Comparison of ENCODE assay signal across 16 cellular contexts in genomic region chr4:41613782-41614181, GRCh38.
DNase-seq lines count a peak whose midpoint lies in the region; ATAC-seq and TF ChIP-seq lines count a peak whose summit lies in the region.
"Had no signal": no experiment of that assay in that cellular context is flagged by ENCODE, and none has a peak within 500 bp of the region (broad histone marks: within the 10 kb centered on the region; RNA-seq: fewer than 3 reads in every experiment).

No MANE protein-coding gene starts in this region.

- H4K20me1 ChIP-seq in neural cell (ENCODE audit: insufficient read depth): no peaks in the 10 kb centered on the region

- TF ChIP-seq RAD21 in neural cell (conservative IDR thresholded peaks at IDR 0.05): no peak

- no peak overlapping the region for H2AFZ ChIP-seq in neural cell (ENCODE audit: low read depth, low read length)

- TF ChIP-seq POLR2A in transverse colon (IDR thresholded peaks at IDR 0.05): no peak

- H3K4me3 ChIP-seq in SJSA1: peak overlapping the region; percentile 22
- H3K4me3 ChIP-seq in left ventricle myocardium inferior: peak overlapping the region; percentile 47
- H3K4me3 ChIP-seq in neural cell (ENCODE audit: low read length): peak overlapping the region; percentile 53
- peak overlapping the region in 2 of 4 donors; percentile 15 to 23 for H3K4me3 ChIP-seq in transverse colon
- H3K4me3 ChIP-seq: MG63, skin epidermis had no signal

- peak overlapping the region; percentile 49 for H3K4me2 ChIP-seq in neural cell (ENCODE audit: low read length)

- TF ChIP-seq CTCF in left ventricle myocardium inferior (IDR thresholded peaks at IDR 0.05; ENCODE audit: borderline replicate concordance) (no peak), neural cell (IDR thresholded peaks at IDR 0.05; ENCODE audit: poor library complexity, severe bottlenecking) (no peak), transverse colon (IDR thresholded peaks at IDR 0.05) (no peak), GM20000 (IDR thresholded peaks at IDR 0.05; ENCODE audit: extremely low read depth, missing control alignments) (no peak)

- H3K27me3 ChIP-seq in SJSA1 (replicated peaks) (no peaks in the 10 kb centered on the region), left ventricle myocardium inferior (ENCODE audit: low read depth) (no peaks in the 10 kb centered on the region), neural cell (ENCODE audit: insufficient read depth, low read depth, low read length) (no peaks in the 10 kb centered on the region), transverse colon (no peaks in the 10 kb centered on the region)
- H3K27me3 ChIP-seq: MG63 had no signal

- TF ChIP-seq EP300 in neural cell (conservative IDR thresholded peaks at IDR 0.05; ENCODE audit: poor library complexity, severe bottlenecking): no peak
- TF ChIP-seq EP300 in transverse colon (IDR thresholded peaks at IDR 0.05; ENCODE audit: low read depth): no peak

- intact Hi-C loops in left ventricle myocardium inferior (cut with micrococcal nuclease): no loop called here
- intact Hi-C loops in transverse colon (cut with DNase I; ENCODE audit: low total_unique reads): no loop called here

- no peak overlapping the region for H3K9ac ChIP-seq in neural cell (ENCODE audit: low read length)

- H3K27ac ChIP-seq in SJSA1: no peak overlapping the region
- H3K27ac ChIP-seq in left ventricle myocardium inferior (replicated peaks): peak overlapping the region; percentile 80
- no peak overlapping the region for H3K27ac ChIP-seq in neural cell (ENCODE audit: low read length)
- H3K27ac ChIP-seq in transverse colon: peak overlapping the region; percentile 50 to 83 (median 73)
- H3K27ac ChIP-seq: HL-60, skin epidermis had no signal

- H3K9me3 ChIP-seq in SJSA1 (replicated peaks): no peaks in the 10 kb centered on the region
- H3K9me3 ChIP-seq in left ventricle myocardium inferior (replicated peaks): no peaks in the 10 kb centered on the region
- H3K9me3 ChIP-seq in neural cell (ENCODE audit: low read length): no peaks in the 10 kb centered on the region
- H3K9me3 ChIP-seq in transverse colon: no peaks in the 10 kb centered on the region
- H3K9me3 ChIP-seq: MG63 had no signal

- peaks cover 8% of the 10 kb centered on the region for H3F3A ChIP-seq in neural cell (ENCODE audit: insufficient read depth, low read length, poor library complexity, severe bottlenecking)

- H3K36me3 ChIP-seq in SJSA1 (no peaks in the 10 kb centered on the region), left ventricle myocardium inferior (peaks cover 24% of the 10 kb centered on the region), neural cell (ENCODE audit: insufficient read depth, low read length) (no peaks in the 10 kb centered on the region), transverse colon (no peaks in the 10 kb centered on the region)
- H3K36me3 ChIP-seq: MG63 had no signal

- H3K9me2 ChIP-seq in neural cell (ENCODE audit: insufficient read depth, low read length): no peaks in the 10 kb centered on the region

- in situ Hi-C loops in transverse colon (cut with MboI; ENCODE audit: low pct_ligation_motif_present in 1 of 4, low pct_unique_long_range_greater_than_20kb in 1 of 4, low sequenced_read_pairs in 3 of 4): no loop called here

- no peak for DNase-seq in SJSA1 (ENCODE audit: low read depth in 1 of 2, low spot score in 2 of 2)
- no peak for DNase-seq in left ventricle myocardium inferior
- DNase-seq in transverse colon: no peak
- DNase-seq in GM20000 (ENCODE audit: low spot score): no peak
- DNase-seq in SKM-1 treated with dmso at 0.1 percent for 144 hours (lab: John Stamatoyannopoulos, UW; ENCODE audit: unreplicated experiment): no peak
- no peak for DNase-seq in NCI-H2029 (lab: John Stamatoyannopoulos, UW)
- DNase-seq: activated T-cell treated with anti-CD3 and anti-CD28 coated beads, Interleukin-2, amount 50 U/mL, for 1 hour; aorta; DMS 273 treated with DMSO at 0.1 percent for 48 hours; MG63; NCI-H2171 treated with DMSO at 0.1 percent for 48 hours; T-cell had no signal

- H3K79me2 ChIP-seq in neural cell (replicated peaks; ENCODE audit: insufficient read depth, low read length): no peaks in the 10 kb centered on the region

- no peak for ATAC-seq in GM18873 (IDR thresholded peaks at IDR 0.05; ENCODE audit: low FRiP score, unreplicated experiment)
- ATAC-seq: T-cell had no signal

- H3K4me1 ChIP-seq in SJSA1 (replicated peaks) (peaks cover 13% of the 10 kb centered on the region), left ventricle myocardium inferior (peaks cover 54% of the 10 kb centered on the region), transverse colon (peaks cover 9 to 31% (median 20%) of the 10 kb centered on the region in 4 donors)

TF ChIP-seq in neural cell, 6 proteins besides CTCF, POLR2A, EP300 and RAD21:
- TF ChIP-seq TAF1 (IDR thresholded peaks at IDR 0.05; ENCODE audit: low read depth) (no peak), MXI1 (conservative IDR thresholded peaks at IDR 0.05; ENCODE audit: poor library complexity, severe bottlenecking) (no peak), SMC3 (conservative IDR thresholded peaks at IDR 0.05; ENCODE audit: poor library complexity) (no peak), EZH2 (IDR thresholded peaks at IDR 0.05; ENCODE audit: borderline replicate concordance, insufficient read depth, low read length, poor library complexity, severe bottlenecking) (no peak), POLR2AphosphoS5 (IDR thresholded peaks at IDR 0.05) (no peak)
- TF ChIP-seq, protein P1, sequence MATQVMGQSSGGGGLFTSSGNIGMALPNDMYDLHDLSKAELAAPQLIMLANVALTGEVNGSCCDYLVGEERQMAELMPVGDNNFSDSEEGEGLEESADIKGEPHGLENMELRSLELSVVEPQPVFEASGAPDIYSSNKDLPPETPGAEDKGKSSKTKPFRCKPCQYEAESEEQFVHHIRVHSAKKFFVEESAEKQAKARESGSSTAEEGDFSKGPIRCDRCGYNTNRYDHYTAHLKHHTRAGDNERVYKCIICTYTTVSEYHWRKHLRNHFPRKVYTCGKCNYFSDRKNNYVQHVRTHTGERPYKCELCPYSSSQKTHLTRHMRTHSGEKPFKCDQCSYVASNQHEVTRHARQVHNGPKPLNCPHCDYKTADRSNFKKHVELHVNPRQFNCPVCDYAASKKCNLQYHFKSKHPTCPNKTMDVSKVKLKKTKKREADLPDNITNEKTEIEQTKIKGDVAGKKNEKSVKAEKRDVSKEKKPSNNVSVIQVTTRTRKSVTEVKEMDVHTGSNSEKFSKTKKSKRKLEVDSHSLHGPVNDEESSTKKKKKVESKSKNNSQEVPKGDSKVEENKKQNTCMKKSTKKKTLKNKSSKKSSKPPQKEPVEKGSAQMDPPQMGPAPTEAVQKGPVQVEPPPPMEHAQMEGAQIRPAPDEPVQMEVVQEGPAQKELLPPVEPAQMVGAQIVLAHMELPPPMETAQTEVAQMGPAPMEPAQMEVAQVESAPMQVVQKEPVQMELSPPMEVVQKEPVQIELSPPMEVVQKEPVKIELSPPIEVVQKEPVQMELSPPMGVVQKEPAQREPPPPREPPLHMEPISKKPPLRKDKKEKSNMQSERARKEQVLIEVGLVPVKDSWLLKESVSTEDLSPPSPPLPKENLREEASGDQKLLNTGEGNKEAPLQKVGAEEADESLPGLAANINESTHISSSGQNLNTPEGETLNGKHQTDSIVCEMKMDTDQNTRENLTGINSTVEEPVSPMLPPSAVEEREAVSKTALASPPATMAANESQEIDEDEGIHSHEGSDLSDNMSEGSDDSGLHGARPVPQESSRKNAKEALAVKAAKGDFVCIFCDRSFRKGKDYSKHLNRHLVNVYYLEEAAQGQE (IDR thresholded peaks at IDR 0.05; ENCODE audit: borderline replicate concordance): no peak

Comparison
In these comparisons a context has a peak if more than half of its experiments do, and no peak if none do; other contexts are left out.
1. H3K27ac ChIP-seq: peak in left ventricle myocardium inferior (single experiment) and transverse colon (4 of 4); none in SJSA1 (single experiment) and neural cell (single experiment).